16 cellular contexts compared by ENCODE assay signal in genomic region chr7:117756586-117756985, GRCh38.
DNase-seq lines count a peak whose midpoint lies in the region; ATAC-seq and TF ChIP-seq lines count a peak whose summit lies in the region.
"Had no signal": no experiment of that assay in that cellular context is flagged by ENCODE, and none has a peak within 500 bp of the region (broad histone marks: within the 10 kb centered on the region; RNA-seq: fewer than 3 reads in every experiment).

No MANE protein-coding gene starts in this region.

- no peaks in the 10 kb centered on the region for H3K27me3 Mint-ChIP-seq in GM23338 (ENCODE audit: insufficient read depth, low read depth, poor library complexity)
- H3K27me3 Mint-ChIP-seq: CD4-positive, CD25-positive, alpha-beta regulatory T cell had no signal

- intact Hi-C loops in dorsolateral prefrontal cortex (cut with DNase I), result loop anchor here (5.0 to 10.0 kb wide), 2 partner anchors 51 to 348 kb away; no protein-coding TSS in a partner anchor
- intact Hi-C loops in thyroid gland (cut with DNase I), result loop anchor here (10.0 kb wide), 2 partner anchors 118 to 348 kb away; partner anchors contain the start of gene CTTNBP2

- H3K4me3 Mint-ChIP-seq in GM23338, result no peak overlapping the region
- H3K4me3 Mint-ChIP-seq: CD4-positive, CD25-positive, alpha-beta regulatory T cell; HFFc6 had no signal

- H3K4me2 ChIP-seq in GM23338, result no peak overlapping the region
- H3K4me2 ChIP-seq: BLaER1 treated with 17β-estradiol and CSF1 and Interleukin-3, amounts not matched to agents 10 nM and 100 nM had no signal

- H3K36me3 Mint-ChIP-seq in GM23338 (ENCODE audit: low read depth), result peaks cover 51% of the 10 kb centered on the region
- H3K36me3 Mint-ChIP-seq: CD4-positive, CD25-positive, alpha-beta regulatory T cell had no signal

- no peaks in the 10 kb centered on the region for H3K9me2 ChIP-seq in GM23338 (ENCODE audit: insufficient read depth)

- H3K9me3 ChIP-seq in thyroid gland, result no peaks in the 10 kb centered on the region
- H3K9me3 ChIP-seq: BLaER1 treated with 17β-estradiol and CSF1 and Interleukin-3, amounts not matched to agents 10 nM and 100 nM; HAP-1 had no signal

- H3K79me2 ChIP-seq in GM23338 (replicated peaks; ENCODE audit: insufficient read depth), result no peaks in the 10 kb centered on the region

- ATAC-seq in GM23338 (no peak), HG02610 (IDR thresholded peaks at IDR 0.05; ENCODE audit: unreplicated experiment) (no peak)
- ATAC-seq: HepG2 had no signal

- H3K27me3 ChIP-seq in GM23338 (ENCODE audit: insufficient read depth) (no peaks in the 10 kb centered on the region), dorsolateral prefrontal cortex (no peaks in the 10 kb centered on the region), thyroid gland (no peaks in the 10 kb centered on the region)
- H3K27me3 ChIP-seq: BLaER1 treated with 17β-estradiol and CSF1 and Interleukin-3, amounts not matched to agents 10 nM and 100 nM had no signal

- peaks cover 3% of the 10 kb centered on the region; the same call in 1 of the 2 replicates for H4K20me1 ChIP-seq in GM23338 (replicated peaks; ENCODE audit: insufficient read depth)
- H4K20me1 ChIP-seq: BLaER1 treated with 17β-estradiol and CSF1 and Interleukin-3, amounts not matched to agents 10 nM and 100 nM had no signal

- DNase-seq in GM23338 (ENCODE audit: low spot score) (no peak), dorsolateral prefrontal cortex (no peak), substantia nigra (lab: John Stamatoyannopoulos, UW) (no peak), SK-N-DZ (ENCODE audit: low spot score) (no peak), thyroid gland (no peak)
- DNase-seq in stimulated activated naive CD4-positive, alpha-beta T cell (lab: John Stamatoyannopoulos, UW), result no peak
- DNase-seq: ACHN; Calu3; CD4-positive, CD25-positive, alpha-beta regulatory T cell; DMS 273 treated with DMSO at 0.1 percent for 48 hours; HFFc6 had no signal

- H3K27ac Mint-ChIP-seq in GM23338, result peak overlapping the region; percentile 72; the same call in 1 of the 2 replicates
- H3K27ac Mint-ChIP-seq: HFFc6 had no signal

- no peak overlapping the region for H3K27ac ChIP-seq in GM23338 (ENCODE audit: low read depth)
- H3K27ac ChIP-seq in angular gyrus (ENCODE audit: low read depth, low read length), result peak overlapping the region; percentile 31
- H3K27ac ChIP-seq in dorsolateral prefrontal cortex, result peak overlapping the region in 47 of 59 donors; percentile 5 to 96 (median 84)
- H3K27ac ChIP-seq in substantia nigra (ENCODE audit: low read depth, low read length, poor library complexity, severe bottlenecking), result peak overlapping the region; percentile 49
- H3K27ac ChIP-seq in thyroid gland, result no peak overlapping the region
- H3K27ac ChIP-seq: BLaER1 treated with 17β-estradiol and CSF1 and Interleukin-3, amounts not matched to agents 10 nM and 100 nM had no signal

- H3K36me3 ChIP-seq in GM23338 (ENCODE audit: insufficient read depth) (peaks cover 17% of the 10 kb centered on the region), thyroid gland (peaks cover 0 to 3% of the 10 kb centered on the region in 2 donors)
- H3K36me3 ChIP-seq: BLaER1 treated with 17β-estradiol and CSF1 and Interleukin-3, amounts not matched to agents 10 nM and 100 nM had no signal

- TF ChIP-seq CTCF in GM23338 (conservative IDR thresholded peaks at IDR 0.05; ENCODE audit: low read depth in 2 of 2) (no peak), dorsolateral prefrontal cortex (IDR thresholded peaks at IDR 0.05 in 54 of 56, conservative IDR thresholded peaks at IDR 0.05 in 2 of 56; ENCODE audit: low read depth in 1 of 56, partially characterized antibody in 56 of 56) (no peak), thyroid gland (IDR thresholded peaks at IDR 0.05) (no peak)

- no peak for TF ChIP-seq POLR2A in thyroid gland (IDR thresholded peaks at IDR 0.05)

- H3K9me3 Mint-ChIP-seq in GM23338, result no peaks in the 10 kb centered on the region

- H3K4me3 ChIP-seq in GM23338, result no peak overlapping the region
- H3K4me3 ChIP-seq in dorsolateral prefrontal cortex, result no peak overlapping the region
- no peak overlapping the region for H3K4me3 ChIP-seq in thyroid gland (replicated peaks in 1 of 3)
- H3K4me3 ChIP-seq: BLaER1 treated with 17β-estradiol and CSF1 and Interleukin-3, amounts not matched to agents 10 nM and 100 nM; HAP-1 had no signal

- 82 to 93% methylated on average over 3 of the region's 3 CpGs for WGBS in thyroid gland, 2 donors

- H3K4me1 Mint-ChIP-seq in GM23338, result no peaks in the 10 kb centered on the region
- H3K4me1 Mint-ChIP-seq: CD4-positive, CD25-positive, alpha-beta regulatory T cell had no signal

- no peaks in the 10 kb centered on the region for H3F3A ChIP-seq in GM23338 (replicated peaks; ENCODE audit: low read depth)

- no peak overlapping the region for H2AFZ ChIP-seq in GM23338

- H3K4me1 ChIP-seq in GM23338 (ENCODE audit: insufficient read depth), result no peaks in the 10 kb centered on the region
- H3K4me1 ChIP-seq in thyroid gland, result no peaks in the 10 kb centered on the region

TF ChIP-seq in GM23338, 12 proteins besides CTCF, POLR2A, EP300 and RAD21:
- TF ChIP-seq ZNF331 (CRISPR knock-in tag; IDR thresholded peaks at IDR 0.05; ENCODE audit: low read depth), result no peak
- no peak for TF ChIP-seq EZH2phosphoT487 (IDR thresholded peaks at IDR 0.05; ENCODE audit: unreplicated experiment)
- TF ChIP-seq NANOG (IDR thresholded peaks at IDR 0.05; ENCODE audit: borderline replicate concordance), result no peak
- TF ChIP-seq JUNB (IDR thresholded peaks at IDR 0.05; ENCODE audit: unreplicated experiment), result no peak
- TF ChIP-seq ETS1 (IDR thresholded peaks at IDR 0.05), result no peak

Comparison
In these comparisons a context has a peak if more than half of its experiments do, and no peak if none do; other contexts are left out.
1. H3K27ac ChIP-seq: peak in angular gyrus (single experiment), dorsolateral prefrontal cortex (47 of 59) and substantia nigra (single experiment); none in GM23338 (single experiment) and thyroid gland (0 of 3).